ENCODE assay signal across 9 cellular contexts in genomic region chr5:178460598-178461425, GRCh38.
DNase-seq lines count a peak whose midpoint lies in the region; ATAC-seq, FAIRE-seq and TF ChIP-seq lines count a peak whose summit lies in the region.
"Had no signal": no experiment of that assay in that cellular context is flagged by ENCODE, and none has a peak within 500 bp of the region (broad histone marks: within the 10 kb centered on the region; RNA-seq: fewer than 3 reads in every experiment).

No MANE protein-coding gene starts in this region.

- peak; percentile 44 for FAIRE-seq in GM12892 (lab: Jason Lieb, UNC)

- no peaks in the 10 kb centered on the region for H3K27me3 ChIP-seq in WERI-Rb-1 (ENCODE audit: insufficient read depth, low read depth, severe bottlenecking)
- H3K27me3 ChIP-seq in lower lobe of right lung (ENCODE audit: low read depth), result no peaks in the 10 kb centered on the region

- intact Hi-C loops in dendritic cell treated with granulocyte-macrophage colony-stimulating factor and Interleukin-4, amounts not matched to agents 40 ng/mL and 50 ng/mL, for 4 days (cut with micrococcal nuclease), result loop anchor here (1.0 to 10.0 kb wide), 2 partner anchors 90 to 176 kb away; no protein-coding TSS in a partner anchor
- intact Hi-C loops in lower lobe of right lung (cut with DNase I), result no loop called here

- no peaks in the 10 kb centered on the region for H3K9me3 ChIP-seq in WERI-Rb-1 (ENCODE audit: severe bottlenecking)
- no peaks in the 10 kb centered on the region for H3K9me3 ChIP-seq in lower lobe of right lung

- H3K4me3 ChIP-seq in WERI-Rb-1 (ENCODE audit: low read depth, low read length) (no peak overlapping the region), lower lobe of right lung (no peak overlapping the region)

- peak; percentile 8 for DNase-seq in A172 (ENCODE audit: low spot score)
- DNase-seq in GM12892 (ENCODE audit: insufficient read length), result peak; percentile 47
- peak; percentile 80 for DNase-seq in HuH-7 (ENCODE audit: low spot score)
- peak; percentile 70 for DNase-seq in WERI-Rb-1
- peak; percentile 84 for DNase-seq in lower lobe of right lung
- peak; percentile 78 for DNase-seq in stimulated activated CD8-positive, alpha-beta memory T cell treated with anti-CD3 and anti-CD28 coated beads, Interleukin-4, amount 100 ng/mL, for 48 hours

- H3K27ac ChIP-seq in WERI-Rb-1 (no peak overlapping the region), lower lobe of right lung (no peak overlapping the region)
- H3K27ac ChIP-seq: epithelial cell of prostate had no signal

- H3K27me3 Mint-ChIP-seq in dendritic cell treated with granulocyte-macrophage colony-stimulating factor and Interleukin-4, amounts not matched to agents 40 ng/mL and 50 ng/mL, for 4 days, result peaks cover 3% of the 10 kb centered on the region

- no peaks in the 10 kb centered on the region for H3K9me3 Mint-ChIP-seq in dendritic cell treated with granulocyte-macrophage colony-stimulating factor and Interleukin-4, amounts not matched to agents 40 ng/mL and 50 ng/mL, for 4 days

- TF ChIP-seq CTCF in WERI-Rb-1 (IDR thresholded peaks at IDR 0.05; ENCODE audit: low read depth, low read length), result peak; percentile 81
- TF ChIP-seq CTCF in lower lobe of right lung (IDR thresholded peaks at IDR 0.05), result peak; percentile 85

- H3K36me3 ChIP-seq in WERI-Rb-1 (no peaks in the 10 kb centered on the region), lower lobe of right lung (no peaks in the 10 kb centered on the region)

- no peak for TF ChIP-seq POLR2A in GM12892 (IDR thresholded peaks at IDR 0.05; ENCODE audit: low read depth, low read length)

- H3K36me3 Mint-ChIP-seq in dendritic cell treated with granulocyte-macrophage colony-stimulating factor and Interleukin-4, amounts not matched to agents 40 ng/mL and 50 ng/mL, for 4 days (ENCODE audit: low read depth), result no peaks in the 10 kb centered on the region

- ATAC-seq in lower lobe of right lung, result peak; percentile 94 to 96
- ATAC-seq in HG02884 (IDR thresholded peaks at IDR 0.05; ENCODE audit: unreplicated experiment), result no peak

- H3K27ac Mint-ChIP-seq in dendritic cell treated with granulocyte-macrophage colony-stimulating factor and Interleukin-4, amounts not matched to agents 40 ng/mL and 50 ng/mL, for 4 days, result peak overlapping the region; percentile 79

- peaks cover 59% of the 10 kb centered on the region for H3K4me1 Mint-ChIP-seq in dendritic cell treated with granulocyte-macrophage colony-stimulating factor and Interleukin-4, amounts not matched to agents 40 ng/mL and 50 ng/mL, for 4 days (ENCODE audit: low read depth)

- peak overlapping the region; percentile 25 for H3K4me3 Mint-ChIP-seq in dendritic cell treated with granulocyte-macrophage colony-stimulating factor and Interleukin-4, amounts not matched to agents 40 ng/mL and 50 ng/mL, for 4 days

- H3K4me1 ChIP-seq in lower lobe of right lung, result peaks cover 11% of the 10 kb centered on the region

Comparison
In these comparisons a context has a peak if more than half of its experiments do, and no peak if none do; other contexts are left out.
1. DNase-seq: peak in every context shown above with its lines; median percentile 84 in lower lobe of right lung; 80 in HuH-7; 78 in stimulated activated CD8-positive, alpha-beta memory T cell treated with anti-CD3 and anti-CD28 coated beads, Interleukin-4, amount 100 ng/mL, for 48 hours; 70 in WERI-Rb-1; 47 in GM12892; 8 in A172.